1 cellular context compared by ENCODE assay signal in the genomic region with DNA sequence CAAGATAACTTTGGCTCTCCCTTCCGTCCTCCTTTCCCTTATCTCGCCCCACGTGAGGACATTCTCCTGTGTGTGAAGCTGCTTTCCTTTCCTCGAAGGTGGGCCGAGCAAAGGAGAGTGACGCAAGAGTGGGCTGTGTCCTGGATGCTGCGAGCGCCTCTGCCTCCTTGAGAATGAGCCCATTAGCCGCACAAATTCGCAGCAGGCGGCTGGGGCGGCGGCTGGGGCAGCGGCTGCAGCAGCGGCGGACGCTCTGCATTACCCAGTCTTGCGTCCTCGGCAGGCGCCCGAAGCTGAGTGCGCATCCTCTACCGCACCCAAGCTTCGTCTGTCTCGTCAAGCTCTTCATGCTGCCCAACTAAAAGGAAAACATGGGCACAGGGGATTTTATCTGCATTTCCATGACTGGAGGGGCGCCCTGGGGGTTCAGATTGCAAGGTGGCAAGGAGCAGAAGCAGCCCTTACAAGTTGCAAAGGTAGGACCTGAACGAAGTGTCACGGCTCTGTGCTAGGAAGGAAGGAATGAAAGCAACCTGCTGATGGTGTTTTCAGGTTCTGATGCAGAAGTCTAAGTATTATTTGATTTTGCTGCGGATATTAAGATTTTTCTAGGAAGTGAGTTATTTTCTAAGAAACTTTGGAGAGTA.
TF ChIP-seq lines count a peak whose summit lies in the region.

A gene with protein sequence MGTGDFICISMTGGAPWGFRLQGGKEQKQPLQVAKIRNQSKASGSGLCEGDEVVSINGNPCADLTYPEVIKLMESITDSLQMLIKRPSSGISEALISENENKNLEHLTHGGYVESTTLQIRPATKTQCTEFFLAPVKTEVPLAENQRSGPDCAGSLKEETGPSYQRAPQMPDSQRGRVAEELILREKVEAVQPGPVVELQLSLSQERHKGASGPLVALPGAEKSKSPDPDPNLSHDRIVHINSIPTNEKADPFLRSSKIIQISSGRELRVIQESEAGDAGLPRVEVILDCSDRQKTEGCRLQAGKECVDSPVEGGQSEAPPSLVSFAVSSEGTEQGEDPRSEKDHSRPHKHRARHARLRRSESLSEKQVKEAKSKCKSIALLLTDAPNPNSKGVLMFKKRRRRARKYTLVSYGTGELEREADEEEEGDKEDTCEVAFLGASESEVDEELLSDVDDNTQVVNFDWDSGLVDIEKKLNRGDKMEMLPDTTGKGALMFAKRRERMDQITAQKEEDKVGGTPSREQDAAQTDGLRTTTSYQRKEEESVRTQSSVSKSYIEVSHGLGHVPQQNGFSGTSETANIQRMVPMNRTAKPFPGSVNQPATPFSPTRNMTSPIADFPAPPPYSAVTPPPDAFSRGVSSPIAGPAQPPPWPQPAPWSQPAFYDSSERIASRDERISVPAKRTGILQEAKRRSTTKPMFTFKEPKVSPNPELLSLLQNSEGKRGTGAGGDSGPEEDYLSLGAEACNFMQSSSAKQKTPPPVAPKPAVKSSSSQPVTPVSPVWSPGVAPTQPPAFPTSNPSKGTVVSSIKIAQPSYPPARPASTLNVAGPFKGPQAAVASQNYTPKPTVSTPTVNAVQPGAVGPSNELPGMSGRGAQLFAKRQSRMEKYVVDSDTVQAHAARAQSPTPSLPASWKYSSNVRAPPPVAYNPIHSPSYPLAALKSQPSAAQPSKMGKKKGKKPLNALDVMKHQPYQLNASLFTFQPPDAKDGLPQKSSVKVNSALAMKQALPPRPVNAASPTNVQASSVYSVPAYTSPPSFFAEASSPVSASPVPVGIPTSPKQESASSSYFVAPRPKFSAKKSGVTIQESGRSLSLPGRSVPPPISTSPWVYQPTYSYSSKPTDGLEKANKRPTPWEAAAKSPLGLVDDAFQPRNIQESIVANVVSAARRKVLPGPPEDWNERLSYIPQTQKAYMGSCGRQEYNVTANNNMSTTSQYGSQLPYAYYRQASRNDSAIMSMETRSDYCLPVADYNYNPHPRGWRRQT (plus strand): TSS at position 189 of the 647 bp plus-strand sequence. CDS start 183 bp downstream, at position 372.

TF ChIP-seq in GM23338, 12 proteins besides CTCF, POLR2A, EP300 and RAD21 (continued from another document):
- TF ChIP-seq, protein P1, sequence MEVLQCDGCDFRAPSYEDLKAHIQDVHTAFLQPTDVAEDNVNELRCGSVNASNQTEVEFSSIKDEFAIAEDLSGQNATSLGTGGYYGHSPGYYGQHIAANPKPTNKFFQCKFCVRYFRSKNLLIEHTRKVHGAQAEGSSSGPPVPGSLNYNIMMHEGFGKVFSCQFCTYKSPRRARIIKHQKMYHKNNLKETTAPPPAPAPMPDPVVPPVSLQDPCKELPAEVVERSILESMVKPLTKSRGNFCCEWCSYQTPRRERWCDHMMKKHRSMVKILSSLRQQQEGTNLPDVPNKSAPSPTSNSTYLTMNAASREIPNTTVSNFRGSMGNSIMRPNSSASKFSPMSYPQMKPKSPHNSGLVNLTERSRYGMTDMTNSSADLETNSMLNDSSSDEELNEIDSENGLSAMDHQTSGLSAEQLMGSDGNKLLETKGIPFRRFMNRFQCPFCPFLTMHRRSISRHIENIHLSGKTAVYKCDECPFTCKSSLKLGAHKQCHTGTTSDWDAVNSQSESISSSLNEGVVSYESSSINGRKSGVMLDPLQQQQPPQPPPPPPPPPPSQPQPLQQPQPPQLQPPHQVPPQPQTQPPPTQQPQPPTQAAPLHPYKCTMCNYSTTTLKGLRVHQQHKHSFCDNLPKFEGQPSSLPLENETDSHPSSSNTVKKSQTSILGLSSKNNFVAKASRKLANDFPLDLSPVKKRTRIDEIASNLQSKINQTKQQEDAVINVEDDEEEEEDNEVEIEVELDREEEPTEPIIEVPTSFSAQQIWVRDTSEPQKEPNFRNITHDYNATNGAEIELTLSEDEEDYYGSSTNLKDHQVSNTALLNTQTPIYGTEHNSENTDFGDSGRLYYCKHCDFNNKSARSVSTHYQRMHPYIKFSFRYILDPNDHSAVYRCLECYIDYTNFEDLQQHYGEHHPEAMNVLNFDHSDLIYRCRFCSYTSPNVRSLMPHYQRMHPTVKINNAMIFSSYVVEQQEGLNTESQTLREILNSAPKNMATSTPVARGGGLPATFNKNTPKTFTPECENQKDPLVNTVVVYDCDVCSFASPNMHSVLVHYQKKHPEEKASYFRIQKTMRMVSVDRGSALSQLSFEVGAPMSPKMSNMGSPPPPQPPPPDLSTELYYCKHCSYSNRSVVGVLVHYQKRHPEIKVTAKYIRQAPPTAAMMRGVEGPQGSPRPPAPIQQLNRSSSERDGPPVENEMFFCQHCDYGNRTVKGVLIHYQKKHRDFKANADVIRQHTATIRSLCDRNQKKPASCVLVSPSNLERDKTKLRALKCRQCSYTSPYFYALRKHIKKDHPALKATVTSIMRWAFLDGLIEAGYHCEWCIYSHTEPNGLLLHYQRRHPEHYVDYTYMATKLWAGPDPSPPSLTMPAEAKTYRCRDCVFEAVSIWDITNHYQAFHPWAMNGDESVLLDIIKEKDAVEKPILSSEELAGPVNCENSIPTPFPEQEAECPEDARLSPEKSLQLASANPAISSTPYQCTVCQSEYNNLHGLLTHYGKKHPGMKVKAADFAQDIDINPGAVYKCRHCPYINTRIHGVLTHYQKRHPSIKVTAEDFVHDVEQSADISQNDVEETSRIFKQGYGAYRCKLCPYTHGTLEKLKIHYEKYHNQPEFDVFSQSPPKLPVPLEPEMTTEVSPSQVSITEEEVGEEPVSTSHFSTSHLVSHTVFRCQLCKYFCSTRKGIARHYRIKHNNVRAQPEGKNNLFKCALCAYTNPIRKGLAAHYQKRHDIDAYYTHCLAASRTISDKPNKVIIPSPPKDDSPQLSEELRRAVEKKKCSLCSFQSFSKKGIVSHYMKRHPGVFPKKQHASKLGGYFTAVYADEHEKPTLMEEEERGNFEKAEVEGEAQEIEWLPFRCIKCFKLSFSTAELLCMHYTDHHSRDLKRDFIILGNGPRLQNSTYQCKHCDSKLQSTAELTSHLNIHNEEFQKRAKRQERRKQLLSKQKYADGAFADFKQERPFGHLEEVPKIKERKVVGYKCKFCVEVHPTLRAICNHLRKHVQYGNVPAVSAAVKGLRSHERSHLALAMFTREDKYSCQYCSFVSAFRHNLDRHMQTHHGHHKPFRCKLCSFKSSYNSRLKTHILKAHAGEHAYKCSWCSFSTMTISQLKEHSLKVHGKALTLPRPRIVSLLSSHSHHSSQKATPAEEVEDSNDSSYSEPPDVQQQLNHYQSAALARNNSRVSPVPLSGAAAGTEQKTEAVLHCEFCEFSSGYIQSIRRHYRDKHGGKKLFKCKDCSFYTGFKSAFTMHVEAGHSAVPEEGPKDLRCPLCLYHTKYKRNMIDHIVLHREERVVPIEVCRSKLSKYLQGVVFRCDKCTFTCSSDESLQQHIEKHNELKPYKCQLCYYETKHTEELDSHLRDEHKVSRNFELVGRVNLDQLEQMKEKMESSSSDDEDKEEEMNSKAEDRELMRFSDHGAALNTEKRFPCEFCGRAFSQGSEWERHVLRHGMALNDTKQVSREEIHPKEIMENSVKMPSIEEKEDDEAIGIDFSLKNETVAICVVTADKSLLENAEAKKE (CRISPR knock-in tag; IDR thresholded peaks at IDR 0.05): no peak
- TF ChIP-seq POLR2AphosphoS5 (IDR thresholded peaks at IDR 0.05; ENCODE audit: low read depth): peak; percentile 48; the same call in 1 of the 2 replicates
- TF ChIP-seq, protein P2, sequence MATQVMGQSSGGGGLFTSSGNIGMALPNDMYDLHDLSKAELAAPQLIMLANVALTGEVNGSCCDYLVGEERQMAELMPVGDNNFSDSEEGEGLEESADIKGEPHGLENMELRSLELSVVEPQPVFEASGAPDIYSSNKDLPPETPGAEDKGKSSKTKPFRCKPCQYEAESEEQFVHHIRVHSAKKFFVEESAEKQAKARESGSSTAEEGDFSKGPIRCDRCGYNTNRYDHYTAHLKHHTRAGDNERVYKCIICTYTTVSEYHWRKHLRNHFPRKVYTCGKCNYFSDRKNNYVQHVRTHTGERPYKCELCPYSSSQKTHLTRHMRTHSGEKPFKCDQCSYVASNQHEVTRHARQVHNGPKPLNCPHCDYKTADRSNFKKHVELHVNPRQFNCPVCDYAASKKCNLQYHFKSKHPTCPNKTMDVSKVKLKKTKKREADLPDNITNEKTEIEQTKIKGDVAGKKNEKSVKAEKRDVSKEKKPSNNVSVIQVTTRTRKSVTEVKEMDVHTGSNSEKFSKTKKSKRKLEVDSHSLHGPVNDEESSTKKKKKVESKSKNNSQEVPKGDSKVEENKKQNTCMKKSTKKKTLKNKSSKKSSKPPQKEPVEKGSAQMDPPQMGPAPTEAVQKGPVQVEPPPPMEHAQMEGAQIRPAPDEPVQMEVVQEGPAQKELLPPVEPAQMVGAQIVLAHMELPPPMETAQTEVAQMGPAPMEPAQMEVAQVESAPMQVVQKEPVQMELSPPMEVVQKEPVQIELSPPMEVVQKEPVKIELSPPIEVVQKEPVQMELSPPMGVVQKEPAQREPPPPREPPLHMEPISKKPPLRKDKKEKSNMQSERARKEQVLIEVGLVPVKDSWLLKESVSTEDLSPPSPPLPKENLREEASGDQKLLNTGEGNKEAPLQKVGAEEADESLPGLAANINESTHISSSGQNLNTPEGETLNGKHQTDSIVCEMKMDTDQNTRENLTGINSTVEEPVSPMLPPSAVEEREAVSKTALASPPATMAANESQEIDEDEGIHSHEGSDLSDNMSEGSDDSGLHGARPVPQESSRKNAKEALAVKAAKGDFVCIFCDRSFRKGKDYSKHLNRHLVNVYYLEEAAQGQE (IDR thresholded peaks at IDR 0.05; ENCODE audit: unreplicated experiment): no peak
- TF ChIP-seq STAT1 (IDR thresholded peaks at IDR 0.05; ENCODE audit: unreplicated experiment): no peak
- TF ChIP-seq EZH2phosphoT487 (IDR thresholded peaks at IDR 0.05; ENCODE audit: unreplicated experiment): no peak
- TF ChIP-seq EZH2 (IDR thresholded peaks at IDR 0.05; ENCODE audit: low read depth, unreplicated experiment): no peak
- TF ChIP-seq ETS1 (IDR thresholded peaks at IDR 0.05): 0 out of 2 replicates have a peak, but pooled peaks have one; percentile 20
